23 cellular contexts compared by ENCODE assay signal in genomic region chr6:165841153-165841558, GRCh38.
"Had no signal": no experiment of that assay in that cellular context is flagged by ENCODE, and none has a peak within 500 bp of the region (broad histone marks: within the 10 kb centered on the region; RNA-seq: fewer than 3 reads in every experiment).

No MANE protein-coding gene starts in this region.

- H3K4me1 Mint-ChIP-seq: naive thymus-derived CD4-positive, alpha-beta T cell; stimulated activated memory B cell treated with anti-CD40 and anti-IgM and Interleukin-4, amounts not matched to agents 10 μg/mL and 1 μg/mL and 100 μg/mL, for 72 hours had no signal

- H3K4me2 ChIP-seq: hepatocyte had no signal

- H3K9me3 Mint-ChIP-seq: stimulated activated naive CD8-positive, alpha-beta T cell treated with anti-CD3 and anti-CD28 coated beads, Interleukin-15, Interleukin-2, amounts not matched to agents 100 ng/mL and 50 ng/mL, for 24 hours had no signal

- H3K4me3 Mint-ChIP-seq: naive thymus-derived CD4-positive, alpha-beta T cell; nephron progenitor cell; stimulated activated memory B cell treated with anti-CD40 and anti-IgM and Interleukin-4, amounts not matched to agents 10 μg/mL and 1 μg/mL and 100 μg/mL, for 72 hours; stimulated activated naive CD8-positive, alpha-beta T cell treated with anti-CD3 and anti-CD28 coated beads, Interleukin-15, Interleukin-2, amounts not matched to agents 100 ng/mL and 50 ng/mL, for 24 hours had no signal

- H3K9me3 ChIP-seq: pancreas, prostate gland, spleen, tibial artery, upper lobe of left lung, uterus had no signal

- H3K4me1 ChIP-seq: prostate gland, spleen, upper lobe of left lung had no signal

- H3K27ac ChIP-seq: coronary artery, hepatocyte, pancreas, prostate gland, spleen, tibial artery, upper lobe of left lung, uterus had no signal

- H3K4me3 ChIP-seq: coronary artery, hepatocyte, pancreas, prostate gland, spleen, tibial artery, upper lobe of left lung, uterus had no signal

- H3K36me3 Mint-ChIP-seq: naive thymus-derived CD4-positive, alpha-beta T cell; stimulated activated memory B cell treated with anti-CD40 and anti-IgM and Interleukin-4, amounts not matched to agents 10 μg/mL and 1 μg/mL and 100 μg/mL, for 72 hours had no signal

- H3K27ac Mint-ChIP-seq: naive thymus-derived CD4-positive, alpha-beta T cell; nephron progenitor cell; stimulated activated memory B cell treated with anti-CD40 and anti-IgM and Interleukin-4, amounts not matched to agents 10 μg/mL and 1 μg/mL and 100 μg/mL, for 72 hours; stimulated activated naive CD8-positive, alpha-beta T cell treated with anti-CD3 and anti-CD28 coated beads, Interleukin-15, Interleukin-2, amounts not matched to agents 100 ng/mL and 50 ng/mL, for 24 hours had no signal

- H2AFZ ChIP-seq: hepatocyte had no signal

- ATAC-seq: left cardiac atrium; naive thymus-derived CD4-positive, alpha-beta T cell; sciatic nerve; stimulated activated memory B cell treated with anti-CD40 and anti-IgM and Interleukin-4, amounts not matched to agents 10 μg/mL and 1 μg/mL and 100 μg/mL, for 72 hours had no signal

- DNase-seq: effector CD4-positive, alpha-beta T cell; foreskin melanocyte; kidney; left cardiac atrium; mammary epithelial cell; naive thymus-derived CD4-positive, alpha-beta T cell; nephron progenitor cell; nucleus accumbens; pancreas; retina; spleen; stimulated activated CD4-positive, alpha-beta T cell treated with anti-CD3 and anti-CD28 coated beads, Interleukin-15, amount 100 ng/mL, for 24 hours; stimulated activated CD4-positive, alpha-beta T cell treated with anti-CD3 and anti-CD28 coated beads, Interleukin-1b, Interleukin-23, amount 100 ng/mL, for 48 hours; stimulated activated CD4-positive, alpha-beta T cell treated with anti-CD3 and anti-CD28 coated beads, Interleukin-4, amount 100 ng/mL, for 24 hours; tibial artery; upper lobe of left lung; uterus had no signal

- H3K27me3 ChIP-seq: hepatocyte, pancreas, upper lobe of left lung, uterus had no signal

- H3K36me3 ChIP-seq: pancreas, prostate gland, spleen, tibial artery, upper lobe of left lung, uterus had no signal

- H3K79me2 ChIP-seq: hepatocyte had no signal
